In genomic region chr7:2309889-2310331, GRCh38 we compare ENCODE assay signal across 10 cellular contexts. TPM values are rescaled to one million over a fixed set of nuclear protein-coding genes. Genes with fewer than 3 reads are reported as not detected.
DNase-seq lines count a peak whose midpoint lies in the region; ATAC-seq and TF ChIP-seq lines count a peak whose summit lies in the region.
"Had no signal": no experiment of that assay in that cellular context is flagged by ENCODE, and none has a peak within 500 bp of the region (broad histone marks: within the 10 kb centered on the region; RNA-seq: fewer than 3 reads in every experiment).

No MANE protein-coding gene starts in this region.

- H3K27me3 ChIP-seq in naive thymus-derived CD4-positive, alpha-beta T cell (ENCODE audit: control insufficient read depth in 2 of 2, insufficient read depth in 2 of 2, low read length in 2 of 2): no peaks in the 10 kb centered on the region

- peaks cover 0 to 13% (median 3%) of the 10 kb centered on the region in 5 donors for H3K36me3 Mint-ChIP-seq in naive thymus-derived CD4-positive, alpha-beta T cell
- H3K36me3 Mint-ChIP-seq in activated CD4-positive, alpha-beta T cell treated with anti-CD3 and anti-CD28 coated beads, Interleukin-2, amount 10 ng/mL, durations not matched to agents 24 days and 14 days (ENCODE audit: low read depth): peaks cover 5% of the 10 kb centered on the region

- H3K4me3 Mint-ChIP-seq in naive thymus-derived CD4-positive, alpha-beta T cell: no peak overlapping the region
- H3K4me3 Mint-ChIP-seq in activated CD4-positive, alpha-beta T cell treated with anti-CD3 and anti-CD28 coated beads, Interleukin-2, amount 10 ng/mL, durations not matched to agents 24 days and 14 days: no peak overlapping the region

- peaks cover 0 to 4% (median 0%) of the 10 kb centered on the region in 11 donors for H3K9me3 Mint-ChIP-seq in naive thymus-derived CD4-positive, alpha-beta T cell
- no peaks in the 10 kb centered on the region for H3K9me3 Mint-ChIP-seq in activated CD4-positive, alpha-beta T cell treated with anti-CD3 and anti-CD28 coated beads, Interleukin-2, amount 10 ng/mL, durations not matched to agents 24 days and 14 days

- H3K4me3 ChIP-seq in fibroblast of mammary gland (ENCODE audit: control insufficient read depth, low read depth, low read length): no peak overlapping the region
- H3K4me3 ChIP-seq in naive thymus-derived CD4-positive, alpha-beta T cell (ENCODE audit: low read length): no peak overlapping the region

- H3K27ac Mint-ChIP-seq in naive thymus-derived CD4-positive, alpha-beta T cell: no peak overlapping the region
- no peak overlapping the region for H3K27ac Mint-ChIP-seq in activated CD4-positive, alpha-beta T cell treated with anti-CD3 and anti-CD28 coated beads, Interleukin-2, amount 10 ng/mL, durations not matched to agents 24 days and 14 days

- POLR2A ChIA-PET in naive thymus-derived CD4-positive, alpha-beta T cell (lab: Charles Lee): no interaction called here

- no peak for ATAC-seq in naive thymus-derived CD4-positive, alpha-beta T cell
- ATAC-seq: left colon had no signal

- H3K9me3 ChIP-seq in naive thymus-derived CD4-positive, alpha-beta T cell (ENCODE audit: control insufficient read depth in 2 of 3, low read length in 3 of 3): no peaks in the 10 kb centered on the region

- intact Hi-C loops in naive thymus-derived CD4-positive, alpha-beta T cell (cut with micrococcal nuclease): loop anchor here in 1 of 2 donors (5.0 kb wide), 1 partner anchor 322 kb away; the partner anchor contains the start of gene TTYH3
- intact Hi-C loops in activated CD4-positive, alpha-beta T cell treated with anti-CD3 and anti-CD28 coated beads, Interleukin-2, amount 10 ng/mL, durations not matched to agents 24 days and 14 days (cut with micrococcal nuclease): no loop called here

- TF ChIP-seq CTCF in fibroblast of mammary gland (conservative IDR thresholded peaks at IDR 0.05; ENCODE audit: control insufficient read depth, insufficient read depth, low read depth, low read length): no peak

- H3K36me3 ChIP-seq in naive thymus-derived CD4-positive, alpha-beta T cell (ENCODE audit: control insufficient read depth in 2 of 3, insufficient read depth in 3 of 3, low read length in 3 of 3): no peaks in the 10 kb centered on the region

- H3K27me3 Mint-ChIP-seq in naive thymus-derived CD4-positive, alpha-beta T cell: no peaks in the 10 kb centered on the region
- H3K27me3 Mint-ChIP-seq in activated CD4-positive, alpha-beta T cell treated with anti-CD3 and anti-CD28 coated beads, Interleukin-2, amount 10 ng/mL, durations not matched to agents 24 days and 14 days: no peaks in the 10 kb centered on the region

- no peaks in the 10 kb centered on the region for H3K4me1 ChIP-seq in naive thymus-derived CD4-positive, alpha-beta T cell (ENCODE audit: control insufficient read depth in 2 of 2, insufficient read depth in 2 of 2, low read length in 2 of 2)

- CTCF ChIA-PET in naive thymus-derived CD4-positive, alpha-beta T cell (lab: Charles Lee): interaction anchor here (0.6 to 0.7 kb wide), 2 partner anchors 15 to 22 kb away, joined by 3 read pairs; no protein-coding TSS in a partner anchor

- no peak overlapping the region for H3K27ac ChIP-seq in naive thymus-derived CD4-positive, alpha-beta T cell (ENCODE audit: low read depth, low read length)

- peak; percentile 98 for DNase-seq in EL
- peak; percentile 96 for DNase-seq in RPMI7951 (ENCODE audit: low read depth)
- DNase-seq in fibroblast of mammary gland (ENCODE audit: low read depth): peak; percentile 94
- DNase-seq in non-pigmented ciliary epithelial cell (ENCODE audit: low read depth): peak; percentile 92
- DNase-seq in NCI-H1048 (lab: John Stamatoyannopoulos, UW): no peak
- DNase-seq in germinal center (ENCODE audit: low spot score): no peak
- no peak for DNase-seq in naive thymus-derived CD4-positive, alpha-beta T cell
- no peak for DNase-seq in activated CD4-positive, alpha-beta T cell treated with anti-CD3 and anti-CD28 coated beads, Interleukin-2, amount 10 ng/mL, durations not matched to agents 24 days and 14 days
- DNase-seq: caudate nucleus, left colon had no signal

- peaks cover 0 to 19% (median 15%) of the 10 kb centered on the region in 7 donors for H3K4me1 Mint-ChIP-seq in naive thymus-derived CD4-positive, alpha-beta T cell
- H3K4me1 Mint-ChIP-seq in activated CD4-positive, alpha-beta T cell treated with anti-CD3 and anti-CD28 coated beads, Interleukin-2, amount 10 ng/mL, durations not matched to agents 24 days and 14 days: peaks cover 16% of the 10 kb centered on the region

RNA-seq across cellular contexts. Expression of gene SNX8, which starts 4.3 kb away (rescaled TPM):
- total RNA-seq in RPMI7951 (2014; rRNA removed; shearing (Covaris generic)): 8.9 and 24.2 TPM in 2 replicates
- 10 to 100 TPM in 2 of 5 experiments, 1 to 10 TPM in 3; 4.7 to 31.5 (median 9.4) TPM for total RNA-seq in naive thymus-derived CD4-positive, alpha-beta T cell
- polyA plus RNA-seq in naive thymus-derived CD4-positive, alpha-beta T cell: 10 to 100 TPM in 1 of 2 donors, 1 to 10 TPM in 1; 7.7 to 11.3 TPM
- 42.2 and 42.4 TPM in 2 replicates for total RNA-seq in activated CD4-positive, alpha-beta T cell treated with anti-CD3 and anti-CD28 coated beads, Interleukin-2, amount 10 ng/mL, durations not matched to agents 24 days and 14 days

RNA-seq across cellular contexts. Expression of gene EIF3B, which starts 44.7 kb away (rescaled TPM):
- total RNA-seq in RPMI7951 (2014; rRNA removed; shearing (Covaris generic)): 182 and 205 TPM in 2 replicates
- total RNA-seq in naive thymus-derived CD4-positive, alpha-beta T cell: 100 to 1,000 TPM; 127 to 189 (median 158) TPM
- polyA plus RNA-seq in naive thymus-derived CD4-positive, alpha-beta T cell: 100 to 1,000 TPM in 1 of 2 donors, 10 to 100 TPM in 1; 78.0 to 157 TPM
- total RNA-seq in activated CD4-positive, alpha-beta T cell treated with anti-CD3 and anti-CD28 coated beads, Interleukin-2, amount 10 ng/mL, durations not matched to agents 24 days and 14 days: 284 TPM in 2 replicates

Comparison
In these comparisons a context has a peak if more than half of its experiments do, and no peak if none do; other contexts are left out.
1. DNase-seq: peak in EL (single experiment), RPMI7951 (single experiment), fibroblast of mammary gland (single experiment) and non-pigmented ciliary epithelial cell (single experiment); none in NCI-H1048 (single experiment), germinal center (single experiment), naive thymus-derived CD4-positive, alpha-beta T cell (0 of 9) and activated CD4-positive, alpha-beta T cell treated with anti-CD3 and anti-CD28 coated beads, Interleukin-2, amount 10 ng/mL, durations not matched to agents 24 days and 14 days (single experiment).